ENCODE assay signal across 8 cellular contexts in the genomic region with DNA sequence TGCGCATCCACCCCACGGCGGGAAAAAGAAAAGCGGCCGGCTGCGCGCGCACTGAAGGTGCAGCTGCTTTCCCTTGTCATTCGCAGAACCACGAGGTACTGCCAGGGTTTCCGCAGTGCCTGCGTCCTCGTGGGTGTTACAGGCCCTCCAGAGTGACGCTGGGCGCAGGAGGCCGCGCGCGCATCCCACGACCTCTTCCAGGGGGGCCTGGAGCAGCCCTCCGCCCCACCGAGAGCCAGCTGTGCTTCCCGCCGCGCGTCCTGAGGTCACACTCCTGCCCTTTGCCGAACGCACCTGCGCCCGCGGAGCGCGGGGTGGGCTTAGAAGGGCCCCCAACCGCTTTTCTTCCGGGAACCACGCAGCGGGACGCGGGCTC. TPM values are rescaled to one million over a fixed set of nuclear protein-coding genes. Genes with fewer than 3 reads are reported as not detected.
DNase-seq lines count a peak whose midpoint lies in the region; FAIRE-seq and TF ChIP-seq lines count a peak whose summit lies in the region.

No MANE protein-coding gene starts in this region.

- no peak for TF ChIP-seq CTCF in HEK293 (tag by site-specific recombination; IDR thresholded peaks at IDR 0.05)
- no peak for TF ChIP-seq CTCF in adrenal gland (IDR thresholded peaks at IDR 0.05)

- TF ChIP-seq POLR2A in adrenal gland (IDR thresholded peaks at IDR 0.05): no peak

- H3K9me3 ChIP-seq in HEK293 (ENCODE audit: control insufficient read depth, insufficient read depth, low read depth, low read length) (no peaks in the 10 kb centered on the region), SK-N-MC (ENCODE audit: low read depth, low read length) (no peaks in the 10 kb centered on the region), adrenal gland (replicated peaks in 1 of 3) (no peaks in the 10 kb centered on the region), skeletal muscle tissue (ENCODE audit: control insufficient read depth in 3 of 3, low read length in 3 of 3) (no peaks in the 10 kb centered on the region)

- 9 to 11% (median 10%) methylated on average over 22 to 39 of the region's 39 CpGs; no CpG with 5 or more reads in 1 of the 4 donors for WGBS in adrenal gland, 4 donors

- POLR2A ChIA-PET in HEK293 (lab: Yijun Ruan, JAX): interaction anchor here (0.7 to 3.0 kb wide), 3 partner anchors 60 to 85 kb away, joined by 3 to 12 read pairs (median 3); a partner anchor contains a TSS

- CTCF ChIA-PET in HEK293 (lab: Yijun Ruan, JAX): interaction anchor here (0.6 to 0.9 kb wide), 3 partner anchors 9 to 107 kb away, joined by 3 read pairs; no protein-coding TSS in a partner anchor

- H3K27ac ChIP-seq in HEK293 (ENCODE audit: extremely low read depth, low read depth, low read length) (peak overlapping the region; percentile 92; the same call in 1 of the 2 replicates), SK-N-MC (no peak overlapping the region), adrenal gland (peak overlapping the region in 4 of 5 donors; percentile 41 to 91 (median 84)), skeletal muscle tissue (ENCODE audit: low read depth, low read length) (peak overlapping the region; percentile 82)

- H3K9ac ChIP-seq in SK-N-MC (ENCODE audit: insufficient read length): peak overlapping the region; percentile 88
- H3K9ac ChIP-seq in skeletal muscle tissue (ENCODE audit: low read depth in 1 of 3, low read length in 3 of 3): peak overlapping the region; percentile 85 to 92 (median 92)

- intact Hi-C loops in adrenal gland (cut with DNase I): loop anchor here in 1 of 2 donors (10.0 kb wide), 1 partner anchor 61 kb away; no protein-coding TSS in a partner anchor

- H3K4me3 ChIP-seq in HEK293 (ENCODE audit: low read depth, low read length) (peak overlapping the region; percentile 59), SK-N-MC (peak overlapping the region; percentile 96), adrenal gland (peak overlapping the region in 3 of 4 donors; percentile 19 to 73 (median 60)), skeletal muscle tissue (ENCODE audit: low read length in 3 of 3) (peak overlapping the region; percentile 71 to 95 (median 91))

- H3K27me3 ChIP-seq in adrenal gland (no peaks in the 10 kb centered on the region), skeletal muscle tissue (ENCODE audit: control insufficient read depth in 3 of 3, insufficient read depth in 3 of 3, low read length in 3 of 3) (no peaks in the 10 kb centered on the region)

- DNase-seq in COLO668 (lab: John Stamatoyannopoulos, UW; ENCODE audit: unreplicated experiment) (peak; percentile 78), SK-N-MC (ENCODE audit: low read depth, low spot score) (no peak), adrenal gland (peak; percentile 38 to 79 (median 46)), hippocampal formation (lab: John Stamatoyannopoulos, UW) (peak; percentile 12 to 35), NCI-H524 (lab: John Stamatoyannopoulos, UW) (no peak), urothelium cell line (ENCODE audit: low spot score) (no peak)

- H3K36me3 ChIP-seq in HEK293 (ENCODE audit: control insufficient read depth in 2 of 2, insufficient read depth in 1 of 2, low read length in 2 of 2): peaks cover 0 to 63% of the 10 kb centered on the region in 2 experiments
- H3K36me3 ChIP-seq in SK-N-MC (ENCODE audit: insufficient read depth, low read length): peaks cover 28% of the 10 kb centered on the region
- H3K36me3 ChIP-seq in adrenal gland (replicated peaks in 1 of 2): no peaks in the 10 kb centered on the region
- peaks cover 8 to 22% (median 11%) of the 10 kb centered on the region in 3 donors for H3K36me3 ChIP-seq in skeletal muscle tissue (ENCODE audit: control insufficient read depth in 3 of 3, insufficient read depth in 3 of 3, low read length in 3 of 3)

- no peaks in the 10 kb centered on the region; the same call in 1 of the 2 replicates for H3K4me1 ChIP-seq in HEK293 (ENCODE audit: control insufficient read depth, insufficient read depth, low read length)
- peaks cover 7 to 24% of the 10 kb centered on the region in 2 donors for H3K4me1 ChIP-seq in adrenal gland (replicated peaks in 1 of 2)
- H3K4me1 ChIP-seq in skeletal muscle tissue (ENCODE audit: control insufficient read depth in 3 of 3, insufficient read depth in 3 of 3, low read length in 3 of 3): peaks cover 9 to 30% (median 27%) of the 10 kb centered on the region in 3 donors

- no peak for FAIRE-seq in urothelium cell line (lab: Jason Lieb, UNC)

TF ChIP-seq in HEK293, 187 proteins besides CTCF, POLR2A, EP300 and RAD21:
- TF ChIP-seq ZIC2 (tag by site-specific recombination; IDR thresholded peaks at IDR 0.05) (peak; percentile 82), ZNF2 (tag by site-specific recombination; IDR thresholded peaks at IDR 0.05) (peak; percentile 64), ZSCAN30 (tag by site-specific recombination; IDR thresholded peaks at IDR 0.05) (no peak), ZNF416 (tag by site-specific recombination; IDR thresholded peaks at IDR 0.05) (no peak), ZNF157 (tag by site-specific recombination; IDR thresholded peaks at IDR 0.05) (no peak), ZNF433 (tag by site-specific recombination; IDR thresholded peaks at IDR 0.05; ENCODE audit: low read depth) (no peak), IKZF3 (tag by site-specific recombination; IDR thresholded peaks at IDR 0.05) (0 out of 2 replicates have a peak, but pooled peaks have one; percentile 10), GLIS2 (tag by site-specific recombination; IDR thresholded peaks at IDR 0.05) (0 out of 2 replicates have a peak, but pooled peaks have one; percentile 38), ZBTB7A (tag by site-specific recombination; IDR thresholded peaks at IDR 0.05; ENCODE audit: low read depth) (no peak)
- TF ChIP-seq, protein P1, sequence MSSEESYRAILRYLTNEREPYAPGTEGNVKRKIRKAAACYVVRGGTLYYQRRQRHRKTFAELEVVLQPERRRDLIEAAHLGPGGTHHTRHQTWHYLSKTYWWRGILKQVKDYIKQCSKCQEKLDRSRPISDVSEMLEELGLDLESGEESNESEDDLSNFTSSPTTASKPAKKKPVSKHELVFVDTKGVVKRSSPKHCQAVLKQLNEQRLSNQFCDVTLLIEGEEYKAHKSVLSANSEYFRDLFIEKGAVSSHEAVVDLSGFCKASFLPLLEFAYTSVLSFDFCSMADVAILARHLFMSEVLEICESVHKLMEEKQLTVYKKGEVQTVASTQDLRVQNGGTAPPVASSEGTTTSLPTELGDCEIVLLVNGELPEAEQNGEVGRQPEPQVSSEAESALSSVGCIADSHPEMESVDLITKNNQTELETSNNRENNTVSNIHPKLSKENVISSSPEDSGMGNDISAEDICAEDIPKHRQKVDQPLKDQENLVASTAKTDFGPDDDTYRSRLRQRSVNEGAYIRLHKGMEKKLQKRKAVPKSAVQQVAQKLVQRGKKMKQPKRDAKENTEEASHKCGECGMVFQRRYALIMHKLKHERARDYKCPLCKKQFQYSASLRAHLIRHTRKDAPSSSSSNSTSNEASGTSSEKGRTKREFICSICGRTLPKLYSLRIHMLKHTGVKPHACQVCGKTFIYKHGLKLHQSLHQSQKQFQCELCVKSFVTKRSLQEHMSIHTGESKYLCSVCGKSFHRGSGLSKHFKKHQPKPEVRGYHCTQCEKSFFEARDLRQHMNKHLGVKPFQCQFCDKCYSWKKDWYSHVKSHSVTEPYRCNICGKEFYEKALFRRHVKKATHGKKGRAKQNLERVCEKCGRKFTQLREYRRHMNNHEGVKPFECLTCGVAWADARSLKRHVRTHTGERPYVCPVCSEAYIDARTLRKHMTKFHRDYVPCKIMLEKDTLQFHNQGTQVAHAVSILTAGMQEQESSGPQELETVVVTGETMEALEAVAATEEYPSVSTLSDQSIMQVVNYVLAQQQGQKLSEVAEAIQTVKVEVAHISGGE (tag by site-specific recombination; conservative IDR thresholded peaks at IDR 0.05; ENCODE audit: low read depth): no peak
- TF ChIP-seq, protein P2, sequence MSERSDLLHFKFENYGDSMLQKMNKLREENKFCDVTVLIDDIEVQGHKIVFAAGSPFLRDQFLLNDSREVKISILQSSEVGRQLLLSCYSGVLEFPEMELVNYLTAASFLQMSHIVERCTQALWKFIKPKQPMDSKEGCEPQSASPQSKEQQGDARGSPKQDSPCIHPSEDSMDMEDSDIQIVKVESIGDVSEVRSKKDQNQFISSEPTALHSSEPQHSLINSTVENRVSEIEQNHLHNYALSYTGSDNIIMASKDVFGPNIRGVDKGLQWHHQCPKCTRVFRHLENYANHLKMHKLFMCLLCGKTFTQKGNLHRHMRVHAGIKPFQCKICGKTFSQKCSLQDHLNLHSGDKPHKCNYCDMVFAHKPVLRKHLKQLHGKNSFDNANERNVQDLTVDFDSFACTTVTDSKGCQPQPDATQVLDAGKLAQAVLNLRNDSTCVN (tag by site-specific recombination; optimal IDR thresholded peaks at IDR 0.05): no peak
- TF ChIP-seq, protein P3, sequence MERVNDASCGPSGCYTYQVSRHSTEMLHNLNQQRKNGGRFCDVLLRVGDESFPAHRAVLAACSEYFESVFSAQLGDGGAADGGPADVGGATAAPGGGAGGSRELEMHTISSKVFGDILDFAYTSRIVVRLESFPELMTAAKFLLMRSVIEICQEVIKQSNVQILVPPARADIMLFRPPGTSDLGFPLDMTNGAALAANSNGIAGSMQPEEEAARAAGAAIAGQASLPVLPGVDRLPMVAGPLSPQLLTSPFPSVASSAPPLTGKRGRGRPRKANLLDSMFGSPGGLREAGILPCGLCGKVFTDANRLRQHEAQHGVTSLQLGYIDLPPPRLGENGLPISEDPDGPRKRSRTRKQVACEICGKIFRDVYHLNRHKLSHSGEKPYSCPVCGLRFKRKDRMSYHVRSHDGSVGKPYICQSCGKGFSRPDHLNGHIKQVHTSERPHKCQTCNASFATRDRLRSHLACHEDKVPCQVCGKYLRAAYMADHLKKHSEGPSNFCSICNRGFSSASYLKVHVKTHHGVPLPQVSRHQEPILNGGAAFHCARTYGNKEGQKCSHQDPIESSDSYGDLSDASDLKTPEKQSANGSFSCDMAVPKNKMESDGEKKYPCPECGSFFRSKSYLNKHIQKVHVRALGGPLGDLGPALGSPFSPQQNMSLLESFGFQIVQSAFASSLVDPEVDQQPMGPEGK (tag by site-specific recombination; IDR thresholded peaks at IDR 0.05): 0 out of 2 replicates have a peak, but pooled peaks have one; percentile 47
- TF ChIP-seq, protein P4, sequence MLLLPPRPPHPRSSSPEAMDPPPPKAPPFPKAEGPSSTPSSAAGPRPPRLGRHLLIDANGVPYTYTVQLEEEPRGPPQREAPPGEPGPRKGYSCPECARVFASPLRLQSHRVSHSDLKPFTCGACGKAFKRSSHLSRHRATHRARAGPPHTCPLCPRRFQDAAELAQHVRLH (tag by site-specific recombination; IDR thresholded peaks at IDR 0.05): no peak

RNA-seq across cellular contexts. Expression of a gene that starts 0.4 kb away (rescaled TPM):
- total RNA-seq in adrenal gland: 100 to 1,000 TPM in 3 of 8 donors, 10 to 100 TPM in 5; 61.9 to 203 (median 84.5) TPM
- polyA plus RNA-seq in adrenal gland: 100 to 1,000 TPM in 1 of 3 donors, 10 to 100 TPM in 2; 74.4 to 172 (median 77.4) TPM
- 57.9 TPM for total RNA-seq in skeletal muscle tissue

RNA-seq across cellular contexts. Expression of a gene that starts 50.5 kb away (rescaled TPM):
- total RNA-seq in adrenal gland: 10 to 100 TPM; 22.3 to 38.1 (median 32.5) TPM
- 10 to 100 TPM; 20.9 to 37.8 (median 22.8) TPM for polyA plus RNA-seq in adrenal gland
- 27.7 TPM for total RNA-seq in skeletal muscle tissue

RNA-seq across cellular contexts. Expression of a gene that starts 50.6 kb away (rescaled TPM):
- total RNA-seq in adrenal gland (100 to 1,000 TPM in 1 of 8 donors, 10 to 100 TPM in 7; 35.7 to 103 (median 59.0) TPM), skeletal muscle tissue (37.1 TPM)
- 100 to 1,000 TPM in 2 of 3 donors, 10 to 100 TPM in 1; 87.7 to 109 (median 108) TPM for polyA plus RNA-seq in adrenal gland

Comparison
In these comparisons a context has a peak if more than half of its experiments do, and no peak if none do; other contexts are left out.
1. DNase-seq: peak in COLO668 (single experiment), adrenal gland (7 of 7) and hippocampal formation (2 of 2); none in SK-N-MC (single experiment), NCI-H524 (0 of 2) and urothelium cell line (single experiment).
2. Peak in every context shown above with its lines, with median percentiles within 50 percentile points of each other: H3K4me3 ChIP-seq.